23 cellular contexts compared by ENCODE assay signal in genomic region chr5:42612997-42613396, GRCh38.
DNase-seq lines count a peak whose midpoint lies in the region; ATAC-seq and TF ChIP-seq lines count a peak whose summit lies in the region.
"Had no signal": no experiment of that assay in that cellular context is flagged by ENCODE, and none has a peak within 500 bp of the region (broad histone marks: within the 10 kb centered on the region; RNA-seq: fewer than 3 reads in every experiment).

No MANE protein-coding gene starts in this region.

- H3K9me3 Mint-ChIP-seq in nephron: no peaks in the 10 kb centered on the region
- H3K9me3 Mint-ChIP-seq: activated naive CD8-positive, alpha-beta T cell treated with anti-CD3 and anti-CD28 coated beads for 36 hours; central memory CD8-positive, alpha-beta T cell; type B pancreatic cell; WTC11 had no signal

- DNase-seq in AG09309 (ENCODE audit: low read depth) (peak; percentile 14), RPMI7951 (ENCODE audit: low read depth) (peak; percentile 31), fibroblast of lung (ENCODE audit: low read depth in 2 of 2) (peak; percentile 72 to 91), amygdala (lab: John Stamatoyannopoulos, UW) (no peak), NCI-H2081 (lab: John Stamatoyannopoulos, UW) (no peak), MM.1S (no peak)
- DNase-seq: activated CD8-positive, alpha-beta memory T cell treated with anti-CD3 and anti-CD28 coated beads for 24 hours; activated naive CD8-positive, alpha-beta T cell treated with anti-CD3 and anti-CD28 coated beads for 36 hours; effector CD4-positive, alpha-beta T cell; Kasumi-1; left cardiac atrium; NCI-H1417; NCI-H774; nucleus accumbens; OCI-M1; stimulated activated naive CD8-positive, alpha-beta T cell treated with anti-CD3 and anti-CD28 coated beads, Interleukin-15, Interleukin-2, amounts not matched to agents 100 U/mL and 50 U/mL, for 24 hours had no signal

- H2AFZ ChIP-seq in fibroblast of lung (ENCODE audit: low read length) (no peak overlapping the region), MM.1S (ENCODE audit: low read length) (no peak overlapping the region)

- H3F3A ChIP-seq in MM.1S (ENCODE audit: insufficient read depth, low read length): no peaks in the 10 kb centered on the region

- H4K20me1 ChIP-seq in fibroblast of lung (ENCODE audit: control insufficient read depth, extremely low read depth, insufficient read depth, low read length) (no peaks in the 10 kb centered on the region), MM.1S (ENCODE audit: insufficient read depth, low read length) (no peaks in the 10 kb centered on the region)

- no peaks in the 10 kb centered on the region for H3K27me3 Mint-ChIP-seq in nephron (ENCODE audit: low read depth)
- H3K27me3 Mint-ChIP-seq: type B pancreatic cell had no signal

- H3K27ac ChIP-seq in fibroblast of lung (ENCODE audit: insufficient read depth, low read length) (no peak overlapping the region), MM.1S (ENCODE audit: low read length) (no peak overlapping the region)
- H3K27ac ChIP-seq: esophagus muscularis mucosa, right atrium auricular region had no signal

- H3K27me3 ChIP-seq in fibroblast of lung (ENCODE audit: control insufficient read depth, insufficient read depth, low read length): no peaks in the 10 kb centered on the region
- no peaks in the 10 kb centered on the region for H3K27me3 ChIP-seq in MM.1S (replicated peaks; ENCODE audit: insufficient read depth, low read length)
- H3K27me3 ChIP-seq: esophagus muscularis mucosa, right atrium auricular region had no signal

- H3K9me3 ChIP-seq in fibroblast of lung (ENCODE audit: control insufficient read depth, insufficient read depth, low read depth, low read length) (no peaks in the 10 kb centered on the region), MM.1S (replicated peaks; ENCODE audit: insufficient read depth, low read length) (no peaks in the 10 kb centered on the region)
- H3K9me3 ChIP-seq: esophagus muscularis mucosa, right atrium auricular region had no signal

- TF ChIP-seq CTCF in AG09309 (IDR thresholded peaks at IDR 0.05; ENCODE audit: control insufficient read depth, insufficient read depth, low read depth, low read length, missing control alignments) (no peak), fibroblast of lung (conservative IDR thresholded peaks at IDR 0.05 in 1 of 2, IDR thresholded peaks at IDR 0.05 in 1 of 2; ENCODE audit: low read depth in 1 of 2, low read length in 2 of 2) (no peak), nephron (IDR thresholded peaks at IDR 0.05; ENCODE audit: unreplicated experiment in 3 of 3) (no peak), MM.1S (IDR thresholded peaks at IDR 0.05; ENCODE audit: low read length) (no peak)

- H3K9ac ChIP-seq in fibroblast of lung (ENCODE audit: insufficient read depth, low read length) (no peak overlapping the region), MM.1S (ENCODE audit: low read length) (no peak overlapping the region)

- no peak for ATAC-seq in HG02763 (IDR thresholded peaks at IDR 0.05; ENCODE audit: unreplicated experiment)
- ATAC-seq: stimulated activated naive CD8-positive, alpha-beta T cell treated with anti-CD3 and anti-CD28 coated beads, Interleukin-15, Interleukin-2, amounts not matched to agents 100 U/mL and 50 U/mL, for 24 hours; WTC11 had no signal

- H3K4me1 Mint-ChIP-seq in nephron: peaks cover 36% of the 10 kb centered on the region
- H3K4me1 Mint-ChIP-seq: activated naive CD8-positive, alpha-beta T cell treated with anti-CD3 and anti-CD28 coated beads for 36 hours; central memory CD8-positive, alpha-beta T cell had no signal

- H3K4me2 ChIP-seq in fibroblast of lung (ENCODE audit: extremely low read depth, insufficient read depth, low read length) (peak overlapping the region; percentile 74), MM.1S (ENCODE audit: low read depth, low read length) (no peak overlapping the region)

- H3K36me3 ChIP-seq in fibroblast of lung (ENCODE audit: control insufficient read depth, insufficient read depth, low read length): no peaks in the 10 kb centered on the region
- H3K36me3 ChIP-seq in MM.1S (replicated peaks; ENCODE audit: insufficient read depth, low read length): no peaks in the 10 kb centered on the region
- H3K36me3 ChIP-seq: esophagus muscularis mucosa, right atrium auricular region had no signal

- H3K4me1 ChIP-seq in fibroblast of lung (ENCODE audit: control insufficient read depth, extremely low read depth, insufficient read depth, low read length): peaks cover 7% of the 10 kb centered on the region
- no peaks in the 10 kb centered on the region for H3K4me1 ChIP-seq in MM.1S (ENCODE audit: low read length)
- H3K4me1 ChIP-seq: right atrium auricular region had no signal

- H3K79me2 ChIP-seq in fibroblast of lung (ENCODE audit: control insufficient read depth, insufficient read depth, low read length): no peaks in the 10 kb centered on the region
- H3K79me2 ChIP-seq in MM.1S (ENCODE audit: low read length): no peaks in the 10 kb centered on the region

- H3K9me2 ChIP-seq in MM.1S (replicated peaks; ENCODE audit: insufficient read depth, low read length): no peaks in the 10 kb centered on the region

- H3K27ac Mint-ChIP-seq in nephron: peak overlapping the region in 2 of 3 experiments; percentile 2 to 56
- H3K27ac Mint-ChIP-seq: activated naive CD8-positive, alpha-beta T cell treated with anti-CD3 and anti-CD28 coated beads for 36 hours; type B pancreatic cell; WTC11 had no signal

- no peaks in the 10 kb centered on the region for H3K36me3 Mint-ChIP-seq in nephron (ENCODE audit: low read depth)
- H3K36me3 Mint-ChIP-seq: activated naive CD8-positive, alpha-beta T cell treated with anti-CD3 and anti-CD28 coated beads for 36 hours; type B pancreatic cell; WTC11 had no signal

- H3K4me3 Mint-ChIP-seq in nephron: no peak overlapping the region
- H3K4me3 Mint-ChIP-seq: activated naive CD8-positive, alpha-beta T cell treated with anti-CD3 and anti-CD28 coated beads for 36 hours; central memory CD8-positive, alpha-beta T cell; type B pancreatic cell; WTC11 had no signal

- H3K4me3 ChIP-seq in AG09309 (ENCODE audit: control insufficient read depth, low read depth, low read length) (no peak overlapping the region), fibroblast of lung (replicated peaks in 1 of 4; ENCODE audit: control extremely low read depth in 1 of 4, insufficient read depth in 1 of 4, low read depth in 3 of 4, low read length in 4 of 4) (no peak overlapping the region), MM.1S (ENCODE audit: low read length) (no peak overlapping the region)
- H3K4me3 ChIP-seq: esophagus muscularis mucosa, right atrium auricular region had no signal

Comparison
In these comparisons a context has a peak if more than half of its experiments do, and no peak if none do; other contexts are left out.
1. DNase-seq: peak in AG09309 (single experiment), RPMI7951 (single experiment) and fibroblast of lung (2 of 2); none in amygdala (0 of 56), NCI-H2081 (0 of 2) and MM.1S (single experiment).